ENCODE assay signal across 8 cellular contexts in the genomic region with DNA sequence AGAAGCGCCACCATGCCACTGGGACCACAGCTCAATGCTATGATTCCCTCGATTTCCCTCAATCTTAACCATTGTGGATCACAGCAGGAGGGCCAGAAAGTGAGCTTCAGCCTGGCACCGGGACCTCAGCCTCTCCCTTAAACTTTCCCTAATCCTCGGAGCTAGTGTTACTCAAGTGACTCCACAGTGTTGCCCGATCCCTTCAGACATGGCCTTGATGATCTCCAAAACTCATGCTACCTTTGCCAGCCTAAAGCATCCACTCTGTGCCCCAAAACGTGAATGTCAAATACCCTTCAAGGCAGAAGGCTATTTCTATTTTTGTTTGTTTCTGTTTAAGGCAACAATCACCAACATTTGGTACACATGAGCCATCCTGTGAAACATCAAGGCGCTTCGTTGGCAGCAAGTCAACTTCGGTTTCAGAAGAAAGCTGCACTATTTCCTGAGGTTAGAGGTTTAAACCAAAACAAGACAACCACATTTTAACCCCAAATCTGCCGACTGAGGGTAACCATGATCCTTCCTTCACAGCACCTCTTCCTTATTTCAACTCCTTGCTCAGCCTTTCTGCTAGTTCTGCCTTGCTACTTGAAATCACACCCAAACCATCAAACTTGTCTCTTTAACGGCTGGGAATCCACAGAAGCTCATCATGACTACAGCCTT.
DNase-seq lines count a peak whose midpoint lies in the region; ATAC-seq lines count a peak whose summit lies in the region.

No MANE protein-coding gene starts in this region.

- peak; percentile 33 to 43 for DNase-seq in activated CD8-positive, alpha-beta memory T cell treated with anti-CD3 and anti-CD28 coated beads for 4 hours (ENCODE audit: low read depth in 2 of 2)
- DNase-seq in midbrain (lab: John Stamatoyannopoulos, UW) (peak; percentile 14), LoVo (ENCODE audit: low spot score) (no peak), foreskin melanocyte (no peak), hepatic stellate cell (ENCODE audit: low spot score) (no peak), HUDEP-2 (lab: John Stamatoyannopoulos, UW; ENCODE audit: unreplicated experiment in 76 of 76) (no peak)

- ATAC-seq in GM19397 (IDR thresholded peaks at IDR 0.05; ENCODE audit: unreplicated experiment) (peak; percentile 70), HG03354 (IDR thresholded peaks at IDR 0.05; ENCODE audit: poor library complexity, severe bottlenecking, unreplicated experiment) (peak; percentile 79)

Comparison
In these comparisons a context has a peak if more than half of its experiments do, and no peak if none do; other contexts are left out.
1. DNase-seq: peak in activated CD8-positive, alpha-beta memory T cell treated with anti-CD3 and anti-CD28 coated beads for 4 hours (2 of 2) and midbrain (single experiment); none in LoVo (single experiment), foreskin melanocyte (single experiment), hepatic stellate cell (single experiment) and HUDEP-2 (0 of 76).